In the genomic region with DNA sequence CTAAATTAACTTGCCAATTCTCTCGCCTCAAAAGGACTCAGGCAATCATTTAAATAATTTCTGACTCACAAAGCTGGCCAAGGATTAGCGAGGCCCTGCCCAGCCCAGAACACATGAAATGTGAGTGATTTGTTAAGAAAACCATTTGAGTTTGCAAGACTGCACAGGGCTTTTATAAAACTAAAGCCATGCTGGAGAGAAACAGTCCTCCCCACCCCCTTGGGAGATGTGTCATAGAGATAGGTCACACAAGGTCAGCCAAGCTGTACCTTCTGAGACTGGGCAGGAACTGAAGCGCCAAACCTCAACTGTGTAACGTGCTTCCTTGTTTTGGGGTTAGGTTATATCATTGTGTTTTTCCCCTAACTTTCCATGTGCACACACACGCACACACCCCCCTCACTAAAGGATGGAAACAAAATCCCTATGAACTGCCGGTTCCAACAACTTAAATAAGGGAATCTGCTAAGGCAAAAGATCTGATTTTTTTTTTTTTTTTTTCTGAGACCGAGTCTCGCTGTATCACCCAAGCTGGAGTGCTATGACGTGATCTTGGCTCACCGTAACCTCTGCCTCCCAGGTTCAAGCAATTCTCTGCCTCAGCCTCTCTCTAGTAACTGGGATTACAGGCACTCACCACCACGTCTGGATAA, we compare ENCODE assay signal across 8 cellular contexts. TPM values are rescaled to one million over a fixed set of nuclear protein-coding genes. Genes with fewer than 3 reads are reported as not detected.
DNase-seq lines count a peak whose midpoint lies in the region; ATAC-seq and TF ChIP-seq lines count a peak whose summit lies in the region.

No MANE protein-coding gene starts in this region.

- intact Hi-C loops in heart left ventricle (cut with DNase I): loop anchor here in 1 of 10 donors (10.0 kb wide), 1 partner anchor 64 kb away; no protein-coding TSS in a partner anchor

- no peaks in the 10 kb centered on the region for H3K27me3 ChIP-seq in SU-DHL-6 (ENCODE audit: low read length)
- no peaks in the 10 kb centered on the region for H3K27me3 ChIP-seq in heart left ventricle

- no peaks in the 10 kb centered on the region for H3K36me3 ChIP-seq in SU-DHL-6 (ENCODE audit: low read length)
- H3K36me3 ChIP-seq in heart left ventricle: no peaks in the 10 kb centered on the region

- DNase-seq in CD1c-positive myeloid dendritic cell (ENCODE audit: extremely low spot score): peak; percentile 87
- peak in 4 of 5 donors; percentile 22 to 58 (median 44) for DNase-seq in heart left ventricle
- DNase-seq in smooth muscle cell of the brain vasculature (ENCODE audit: low read depth, low spot score): peak; percentile 45
- no peak for DNase-seq in NCI-H345 (lab: John Stamatoyannopoulos, UW)
- DNase-seq in middle frontal gyrus (ENCODE audit: extremely low spot score, low spot score): no peak

- no peaks in the 10 kb centered on the region for H3K9me2 ChIP-seq in SU-DHL-6 (replicated peaks; ENCODE audit: insufficient read depth, low read length)

- peak; percentile 96 for ATAC-seq in GM19438 (IDR thresholded peaks at IDR 0.05; ENCODE audit: low read depth, unreplicated experiment)
- ATAC-seq in HG03342 (IDR thresholded peaks at IDR 0.05; ENCODE audit: unreplicated experiment): peak; percentile 99
- peak; percentile 73 to 93 (median 90) for ATAC-seq in heart left ventricle

- no peaks in the 10 kb centered on the region for H4K20me1 ChIP-seq in SU-DHL-6 (ENCODE audit: low read depth, low read length)

- H3K79me2 ChIP-seq in SU-DHL-6 (ENCODE audit: insufficient read depth, low read length): no peaks in the 10 kb centered on the region

- H3K4me2 ChIP-seq in SU-DHL-6 (ENCODE audit: low read depth, low read length, poor library complexity, severe bottlenecking): peak overlapping the region; percentile 30

- no peaks in the 10 kb centered on the region for H3K9me3 ChIP-seq in SU-DHL-6 (ENCODE audit: insufficient read depth, low read length)
- peaks cover 0 to 11% (median 0%) of the 10 kb centered on the region in 12 donors for H3K9me3 ChIP-seq in heart left ventricle

- peaks cover 0 to 22% (median 9%) of the 10 kb centered on the region in 12 donors for H3K4me1 ChIP-seq in heart left ventricle

- H2AFZ ChIP-seq in SU-DHL-6 (ENCODE audit: low read depth, low read length, severe bottlenecking): no peak overlapping the region

- H3K27ac ChIP-seq in SU-DHL-6 (ENCODE audit: low read depth, low read length): no peak overlapping the region
- peak overlapping the region in 11 of 12 donors; percentile 9 to 77 (median 55) for H3K27ac ChIP-seq in heart left ventricle

- WGBS in heart left ventricle, 4 donors: 23 to 36% (median 31%) methylated on average over 11 of the region's 11 CpGs

- no peak for TF ChIP-seq POLR2A in heart left ventricle (IDR thresholded peaks at IDR 0.05)

- H3F3A ChIP-seq in SU-DHL-6 (ENCODE audit: insufficient read depth): no peaks in the 10 kb centered on the region

- H3K4me3 ChIP-seq in SU-DHL-6 (ENCODE audit: insufficient read depth, low read length, poor library complexity, severe bottlenecking) (no peak overlapping the region), heart left ventricle (no peak overlapping the region)

- no peak overlapping the region for H3K9ac ChIP-seq in SU-DHL-6 (ENCODE audit: low read length)

- TF ChIP-seq CTCF in SU-DHL-6 (IDR thresholded peaks at IDR 0.05; ENCODE audit: insufficient read depth, low read length, poor library complexity, severe bottlenecking) (no peak), heart left ventricle (IDR thresholded peaks at IDR 0.05) (no peak)

RNA-seq across cellular contexts. Expression of a gene that starts 8.1 kb away (rescaled TPM):
- under 1 TPM in 1 of 9 donors, not detected in 8; 0.20 TPM for total RNA-seq in heart left ventricle
- under 1 TPM in 1 of 2 donors, not detected in 1; 0.04 TPM for polyA plus RNA-seq in heart left ventricle

Comparison
In these comparisons a context has a peak if more than half of its experiments do, and no peak if none do; other contexts are left out.
1. DNase-seq: peak in CD1c-positive myeloid dendritic cell (single experiment), heart left ventricle (4 of 5) and smooth muscle cell of the brain vasculature (single experiment); none in NCI-H345 (single experiment) and middle frontal gyrus (single experiment).
2. Peak in every context shown above with its lines, with median percentiles within 50 percentile points of each other: ATAC-seq.